Comparison of ENCODE assay signal across 8 cellular contexts in genomic region chr19:40718774-40719391, GRCh38. TPM values are rescaled to one million over a fixed set of nuclear protein-coding genes. Genes with fewer than 3 reads are reported as not detected.
DNase-seq lines count a peak whose midpoint lies in the region; ATAC-seq and TF ChIP-seq lines count a peak whose summit lies in the region.

No MANE protein-coding gene starts in this region.

- POLR2A ChIA-PET in AG04449 (lab: Yijun Ruan, JAX), result interaction anchor here (0.8 kb wide), 1 partner anchor 15 kb away, joined by 3 read pairs; no protein-coding TSS in a partner anchor
- POLR2A ChIA-PET in RWPE1 (lab: Yijun Ruan, JAX; ENCODE audit: low non-redundant PET), result interaction anchor here (1.1 kb wide), 1 partner anchor 32 kb away, joined by 4 read pairs; the partner anchor contains the start of genes ACTMAP and SNRPA

- 15% methylated on average over 16 of the region's 16 CpGs for WGBS in ectodermal cell, 2 experiments

- H3K36me3 Mint-ChIP-seq in memory B cell, result peaks cover 16% of the 10 kb centered on the region

- intact Hi-C loops in upper lobe of right lung (cut with DNase I), result no loop called here

- peaks cover 47% of the 10 kb centered on the region for H3K4me1 Mint-ChIP-seq in memory B cell

- no peak for DNase-seq in AG04449 (ENCODE audit: low read depth, low spot score)
- DNase-seq in RWPE1 (ENCODE audit: low spot score), result peak; percentile 87
- peak in 1 of 2 donors; percentile 22 for DNase-seq in memory B cell (ENCODE audit: low spot score in 2 of 2)
- DNase-seq in upper lobe of right lung, result peak; percentile 94
- DNase-seq in stimulated activated CD4-positive, alpha-beta T cell treated with anti-CD3 and anti-CD28 coated beads, Interleukin-4, amount 100 ng/mL, for 4 hours, result no peak

- H3K9me3 Mint-ChIP-seq in memory B cell, result no peaks in the 10 kb centered on the region

- no peaks in the 10 kb centered on the region for H3K36me3 ChIP-seq in ectodermal cell (ENCODE audit: control insufficient read depth, insufficient read depth, low read length)
- H3K36me3 ChIP-seq in upper lobe of right lung, result peaks cover 21% of the 10 kb centered on the region

- H3K4me1 ChIP-seq in ectodermal cell (ENCODE audit: control insufficient read depth, insufficient read depth, low read length) (peaks cover 13% of the 10 kb centered on the region), upper lobe of right lung (peaks cover 52% of the 10 kb centered on the region)

- TF ChIP-seq CTCF in AG04449 (IDR thresholded peaks at IDR 0.05; ENCODE audit: insufficient read depth, low read length, missing control alignments), result no peak
- no peak for TF ChIP-seq CTCF in RWPE1 (conservative IDR thresholded peaks at IDR 0.05; ENCODE audit: low read depth)
- TF ChIP-seq CTCF in upper lobe of right lung (IDR thresholded peaks at IDR 0.05), result no peak

- peak overlapping the region; percentile 89 for H3K4me3 Mint-ChIP-seq in memory B cell

- peak overlapping the region; percentile 89 for H3K27ac Mint-ChIP-seq in memory B cell

- H3K4me3 ChIP-seq in AG04449 (ENCODE audit: low read depth, low read length) (peak overlapping the region; percentile 77), ectodermal cell (ENCODE audit: insufficient read depth, low read depth, low read length) (peak overlapping the region; percentile 93), upper lobe of right lung (peak overlapping the region; percentile 75)

- no peaks in the 10 kb centered on the region for H3K27me3 Mint-ChIP-seq in memory B cell

- H3K27ac ChIP-seq in RWPE1 (peak overlapping the region; percentile 100), ectodermal cell (ENCODE audit: insufficient read depth, low read depth, low read length, poor library complexity, severe bottlenecking) (no peak overlapping the region), upper lobe of right lung (peak overlapping the region; percentile 95)

- H3K27me3 ChIP-seq in ectodermal cell (ENCODE audit: control insufficient read depth, insufficient read depth, low read length, poor library complexity, severe bottlenecking) (no peaks in the 10 kb centered on the region), upper lobe of right lung (no peaks in the 10 kb centered on the region)

- peak; percentile 33 for TF ChIP-seq POLR2A in GM18526 (IDR thresholded peaks at IDR 0.05; ENCODE audit: extremely low read depth, insufficient read length)

- CTCF ChIA-PET in AG04449 (lab: Yijun Ruan, JAX), result no interaction called here
- CTCF ChIA-PET in RWPE1 (lab: Yijun Ruan, JAX), result interaction anchor here (0.6 to 1.0 kb wide), 3 partner anchors 16 to 1322 kb away, joined by 3 to 4 read pairs (median 3); no protein-coding TSS in a partner anchor

- H3K9me3 ChIP-seq in ectodermal cell (ENCODE audit: control insufficient read depth, low read length), result no peaks in the 10 kb centered on the region
- H3K9me3 ChIP-seq in upper lobe of right lung, result no peaks in the 10 kb centered on the region

- ATAC-seq in memory B cell (ENCODE audit: low read depth), result no peak
- ATAC-seq in upper lobe of right lung, result peak; percentile 35
- ATAC-seq in HG02885 (IDR thresholded peaks at IDR 0.05; ENCODE audit: poor library complexity, unreplicated experiment), result no peak

RNA-seq across cellular contexts. Expression of gene ITPKC, which starts 2.0 kb away (rescaled TPM):
- 11.8 TPM for polyA plus RNA-seq in ectodermal cell (2013, experiment 1 of 4)
- 11.2 TPM for polyA plus RNA-seq in ectodermal cell (2013, experiment 2 of 4)
- 8.6 TPM for polyA plus RNA-seq in ectodermal cell (2013, experiment 3 of 4)
- polyA plus RNA-seq in ectodermal cell (2013, experiment 4 of 4), result 9.9 TPM
- 51.6 TPM for total RNA-seq in upper lobe of right lung

RNA-seq across cellular contexts. Expression of gene COQ8B, which starts 2.2 kb away (rescaled TPM):
- polyA plus RNA-seq in ectodermal cell (2013, experiment 1 of 4), result 59.3 TPM
- polyA plus RNA-seq in ectodermal cell (2013, experiment 2 of 4), result 62.8 TPM
- 45.9 TPM for polyA plus RNA-seq in ectodermal cell (2013, experiment 3 of 4)
- polyA plus RNA-seq in ectodermal cell (2013, experiment 4 of 4), result 48.4 TPM
- 43.6 TPM for total RNA-seq in upper lobe of right lung

RNA-seq across cellular contexts. Expression of gene NUMBL, which starts 28.4 kb away (rescaled TPM):
- 23.0 TPM for polyA plus RNA-seq in ectodermal cell (2013, experiment 1 of 4)
- polyA plus RNA-seq in ectodermal cell (2013, experiment 2 of 4), result 21.2 TPM
- polyA plus RNA-seq in ectodermal cell (2013, experiment 3 of 4), result 20.0 TPM
- polyA plus RNA-seq in ectodermal cell (2013, experiment 4 of 4), result 22.8 TPM
- 19.5 TPM for total RNA-seq in upper lobe of right lung

RNA-seq across cellular contexts. Expression of gene ACTMAP, which starts 31.4 kb away (rescaled TPM):
- 31.8 TPM for polyA plus RNA-seq in ectodermal cell (2013, experiment 1 of 4)
- 32.3 TPM for polyA plus RNA-seq in ectodermal cell (2013, experiment 2 of 4)
- polyA plus RNA-seq in ectodermal cell (2013, experiment 3 of 4), result 21.0 TPM
- 28.2 TPM for polyA plus RNA-seq in ectodermal cell (2013, experiment 4 of 4)
- 18.5 TPM for total RNA-seq in upper lobe of right lung

RNA-seq across cellular contexts. Expression of gene SNRPA, which starts 32.1 kb away (rescaled TPM):
- polyA plus RNA-seq in ectodermal cell (2013, experiment 1 of 4), result 251 TPM
- 211 TPM for polyA plus RNA-seq in ectodermal cell (2013, experiment 2 of 4)
- 236 TPM for polyA plus RNA-seq in ectodermal cell (2013, experiment 3 of 4)
- polyA plus RNA-seq in ectodermal cell (2013, experiment 4 of 4), result 262 TPM
- total RNA-seq in upper lobe of right lung, result 51.7 TPM

Comparison
In these comparisons a context has a peak if more than half of its experiments do, and no peak if none do; other contexts are left out.
1. DNase-seq: peak in RWPE1 (single experiment) and upper lobe of right lung (single experiment); none in AG04449 (single experiment) and stimulated activated CD4-positive, alpha-beta T cell treated with anti-CD3 and anti-CD28 coated beads, Interleukin-4, amount 100 ng/mL, for 4 hours (0 of 2).
2. Peak in every context shown above with its lines, with median percentiles within 50 percentile points of each other: H3K4me3 ChIP-seq.